8 cellular contexts compared by ENCODE assay signal in the genomic region with DNA sequence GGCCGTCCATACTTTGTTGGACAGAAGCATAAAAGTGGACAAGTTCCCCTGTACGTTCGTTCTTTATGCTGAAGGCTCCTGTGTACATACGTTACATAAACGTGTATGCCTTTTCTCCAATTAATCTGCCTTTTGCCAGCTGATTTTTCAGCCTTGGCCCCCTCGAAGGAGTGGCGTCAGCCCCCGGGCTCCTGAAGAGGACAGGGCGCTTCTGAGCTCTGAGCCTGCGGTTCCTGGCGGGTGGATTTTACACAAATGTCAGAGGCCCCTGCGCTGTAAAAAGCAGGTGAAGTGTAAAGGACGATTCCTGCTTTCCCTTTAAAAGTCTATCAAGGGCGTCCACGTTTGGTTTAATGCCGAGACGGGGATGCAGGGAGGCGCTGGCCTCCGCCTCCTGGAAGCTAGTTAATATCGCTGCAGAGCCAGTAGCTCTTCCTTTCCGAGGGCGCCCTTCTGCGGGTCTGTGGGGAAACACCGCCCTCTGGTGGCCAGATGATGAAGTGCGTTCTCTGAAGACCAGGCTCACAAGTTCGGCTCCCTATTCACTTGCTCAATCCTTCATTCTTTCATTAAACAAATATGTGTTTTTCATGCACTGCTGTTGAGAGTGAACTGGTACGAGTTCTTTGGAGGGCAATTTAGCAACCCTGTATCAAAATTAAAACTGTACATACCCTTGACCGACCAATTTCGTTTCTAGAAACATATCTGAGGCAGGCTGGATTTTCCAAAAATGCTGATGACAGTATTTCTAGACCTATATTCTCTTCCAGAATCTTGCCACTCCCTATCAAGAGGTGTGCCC.
A peak's percentile ranks its signal among the peaks of the same experiment; 100 is the strongest.
DNase-seq lines count a peak whose midpoint lies in the region; ATAC-seq, FAIRE-seq and TF ChIP-seq lines count a peak whose summit lies in the region.

No MANE protein-coding gene starts in this region.

- H3K27me3 Mint-ChIP-seq in CD4-positive, CD25-positive, alpha-beta regulatory T cell: peaks cover 11% of the 10 kb centered on the region
- H3K27me3 Mint-ChIP-seq in brain: no peaks in the 10 kb centered on the region

- H3K4me1 ChIP-seq in CD4-positive, CD25-positive, alpha-beta regulatory T cell (ENCODE audit: control insufficient read depth, insufficient read depth, low read length, poor library complexity, severe bottlenecking): peaks cover 3% of the 10 kb centered on the region
- H3K4me1 ChIP-seq in iPS-18a (ENCODE audit: control insufficient read depth, low read depth, low read length): no peaks in the 10 kb centered on the region

- ATAC-seq in CD4-positive, CD25-positive, alpha-beta regulatory T cell (ENCODE audit: low read depth in 2 of 2): peak; percentile 56 to 82
- peak; percentile 52 for ATAC-seq in GM21825 (IDR thresholded peaks at IDR 0.05; ENCODE audit: unreplicated experiment)
- ATAC-seq in HG02970 (IDR thresholded peaks at IDR 0.05; ENCODE audit: low FRiP score, unreplicated experiment): no peak

- TF ChIP-seq CTCF in brain (conservative IDR thresholded peaks at IDR 0.05): peak; percentile 97

- peaks cover 0 to 8% (median 3%) of the 10 kb centered on the region in 4 donors for H3K4me1 Mint-ChIP-seq in CD4-positive, CD25-positive, alpha-beta regulatory T cell
- H3K4me1 Mint-ChIP-seq in brain: peaks cover 9% of the 10 kb centered on the region

- H3K27ac Mint-ChIP-seq in CD4-positive, CD25-positive, alpha-beta regulatory T cell: no peak overlapping the region
- H3K27ac Mint-ChIP-seq in brain: peak overlapping the region in 2 of 5 experiments; percentile 27 to 40

- H3K27me3 ChIP-seq in CD4-positive, CD25-positive, alpha-beta regulatory T cell (ENCODE audit: control insufficient read depth, insufficient read depth, low read length): peaks cover 2% of the 10 kb centered on the region
- H3K27me3 ChIP-seq in iPS-18a (ENCODE audit: control insufficient read depth, insufficient read depth, low read length): no peaks in the 10 kb centered on the region

- H3K27ac ChIP-seq in CD4-positive, CD25-positive, alpha-beta regulatory T cell (ENCODE audit: insufficient read depth, low read length, poor library complexity, severe bottlenecking): no peak overlapping the region
- no peak overlapping the region for H3K27ac ChIP-seq in iPS-18a (ENCODE audit: low read length)

- peak; percentile 55 to 77 (median 70) for DNase-seq in CD4-positive, CD25-positive, alpha-beta regulatory T cell
- DNase-seq in NCI-H2107 (lab: John Stamatoyannopoulos, UW) (peak; percentile 72), smooth muscle cell of the brain vasculature (ENCODE audit: low read depth, low spot score) (peak; percentile 74)

- H3K36me3 ChIP-seq in CD4-positive, CD25-positive, alpha-beta regulatory T cell (ENCODE audit: control insufficient read depth, insufficient read depth, low read length): no peaks in the 10 kb centered on the region
- H3K36me3 ChIP-seq in iPS-18a (ENCODE audit: control insufficient read depth, low read depth, low read length): no peaks in the 10 kb centered on the region

- no peak overlapping the region for H3K4me3 ChIP-seq in CD4-positive, CD25-positive, alpha-beta regulatory T cell (ENCODE audit: low read depth, low read length)
- peak overlapping the region; percentile 31 for H3K4me3 ChIP-seq in iPS-18a (ENCODE audit: low read length)

- FAIRE-seq in TTC549 (lab: Jason Lieb, UNC): peak; percentile 5

- peaks cover 0 to 4% (median 0%) of the 10 kb centered on the region in 7 donors for H3K9me3 Mint-ChIP-seq in CD4-positive, CD25-positive, alpha-beta regulatory T cell
- H3K9me3 Mint-ChIP-seq in brain: peaks cover 0 to 16% (median 7%) of the 10 kb centered on the region in 5 experiments

- H3K36me3 Mint-ChIP-seq in CD4-positive, CD25-positive, alpha-beta regulatory T cell: no peaks in the 10 kb centered on the region
- H3K36me3 Mint-ChIP-seq in brain: peaks cover 7% of the 10 kb centered on the region

- no peak overlapping the region for H3K9ac ChIP-seq in iPS-18a (ENCODE audit: low read length)

- peak overlapping the region in 1 of 4 donors; percentile 22 for H3K4me3 Mint-ChIP-seq in CD4-positive, CD25-positive, alpha-beta regulatory T cell
- peak overlapping the region; percentile 14 to 52 (median 51) for H3K4me3 Mint-ChIP-seq in brain

- H3K9me3 ChIP-seq in CD4-positive, CD25-positive, alpha-beta regulatory T cell (ENCODE audit: control insufficient read depth in 2 of 2, low read length in 2 of 2): peaks cover 0 to 2% of the 10 kb centered on the region in 2 experiments
- no peaks in the 10 kb centered on the region for H3K9me3 ChIP-seq in iPS-18a (ENCODE audit: control insufficient read depth, low read depth, low read length)
